12 cellular contexts compared by ENCODE assay signal in the genomic region with DNA sequence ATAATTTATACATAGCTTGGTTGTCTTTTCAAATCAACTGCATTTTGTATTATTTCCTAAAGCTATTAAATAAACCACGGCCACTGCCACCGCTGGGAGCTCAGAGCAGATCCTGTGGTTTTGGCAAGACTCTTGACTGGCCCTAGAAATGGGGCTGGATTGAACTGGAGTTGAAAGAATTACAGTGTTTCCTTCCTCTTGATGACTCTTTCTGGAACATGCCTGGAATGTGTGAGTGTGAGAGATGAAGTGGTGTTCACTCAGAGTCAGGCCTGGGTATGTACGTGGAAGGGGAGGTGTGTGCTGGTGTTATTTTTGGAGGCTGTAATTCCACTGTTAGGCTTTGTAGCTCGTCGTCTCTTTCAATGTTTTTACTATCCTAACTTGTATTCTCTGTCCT. TPM values are rescaled to one million over a fixed set of nuclear protein-coding genes. Genes with fewer than 3 reads are reported as not detected.
DNase-seq lines count a peak whose midpoint lies in the region; ATAC-seq and TF ChIP-seq lines count a peak whose summit lies in the region.
"Had no signal": no experiment of that assay in that cellular context is flagged by ENCODE, and none has a peak within 500 bp of the region (broad histone marks: within the 10 kb centered on the region; RNA-seq: fewer than 3 reads in every experiment).

No MANE protein-coding gene starts in this region.

- no peak overlapping the region for H3K4me3 ChIP-seq in breast epithelium
- no peak overlapping the region for H3K4me3 ChIP-seq in astrocyte of the cerebellum (ENCODE audit: low read depth, low read length)
- H3K4me3 ChIP-seq in upper lobe of left lung = no peak overlapping the region
- H3K4me3 ChIP-seq: ovary had no signal

- intact Hi-C loops in MCF 10A (cut with micrococcal nuclease) = no loop called here
- intact Hi-C loops in breast epithelium (cut with DNase I; ENCODE audit: low total_unique reads) = no loop called here

- H3K4me1 ChIP-seq in breast epithelium = peaks cover 0 to 5% of the 10 kb centered on the region in 2 donors
- peaks cover 19 to 27% (median 23%) of the 10 kb centered on the region in 4 donors for H3K4me1 ChIP-seq in upper lobe of left lung

- POLR2A ChIA-PET in MCF 10A (lab: Yijun Ruan, JAX) = interaction anchor here (0.6 to 2.0 kb wide), 8 partner anchors 9 to 126 kb away, joined by 3 to 5 read pairs (median 4); no protein-coding TSS in a partner anchor

- peak; percentile 49 to 81 for ATAC-seq in upper lobe of left lung (ENCODE audit: low FRiP score in 2 of 2)

- DNase-seq in MCF 10A (ENCODE audit: unreplicated experiment) (peak; percentile 85), breast epithelium (ENCODE audit: low spot score in 2 of 2) (no peak), astrocyte of the cerebellum (ENCODE audit: low read depth) (peak; percentile 94), islet precursor cell (peak; percentile 82), upper lobe of left lung (peak in 1 of 2 donors; percentile 47), NCI-H2227 (lab: John Stamatoyannopoulos, UW; ENCODE audit: unreplicated experiment) (no peak), Ammon's horn (ENCODE audit: low spot score) (no peak)
- no peak for DNase-seq in activated CD4-positive, alpha-beta T cell treated with anti-CD3 and anti-CD28 coated beads for 48 hours
- DNase-seq: central memory CD4-positive, alpha-beta T cell; NCI-H510A treated with DMSO at 0.1 percent for 48 hours; ovary had no signal

- H3K27ac ChIP-seq in breast epithelium (no peak overlapping the region), upper lobe of left lung (peak overlapping the region in 2 of 4 donors; percentile 30 to 55)
- H3K27ac ChIP-seq: KMS-11, ovary had no signal

- peaks cover 4% of the 10 kb centered on the region for H3K36me3 Mint-ChIP-seq in MCF 10A (ENCODE audit: insufficient read depth, unreplicated experiment)

- no peak for TF ChIP-seq CTCF in MCF 10A (IDR thresholded peaks at IDR 0.05; ENCODE audit: unreplicated experiment)
- TF ChIP-seq CTCF in breast epithelium (IDR thresholded peaks at IDR 0.05) = no peak
- no peak for TF ChIP-seq CTCF in astrocyte of the cerebellum (IDR thresholded peaks at IDR 0.05; ENCODE audit: low read depth, low read length, missing control alignments)
- no peak for TF ChIP-seq CTCF in upper lobe of left lung (IDR thresholded peaks at IDR 0.05)

- H3K36me3 ChIP-seq in breast epithelium = no peaks in the 10 kb centered on the region
- H3K36me3 ChIP-seq in upper lobe of left lung = no peaks in the 10 kb centered on the region
- H3K36me3 ChIP-seq: ovary had no signal

- H3K27me3 ChIP-seq in breast epithelium = no peaks in the 10 kb centered on the region
- H3K27me3 ChIP-seq in upper lobe of left lung = no peaks in the 10 kb centered on the region
- H3K27me3 ChIP-seq: ovary had no signal

- no peak for TF ChIP-seq EP300 in upper lobe of left lung (IDR thresholded peaks at IDR 0.05)

- peak overlapping the region; percentile 92 for H3K27ac Mint-ChIP-seq in MCF 10A (ENCODE audit: low read depth, unreplicated experiment)

- CTCF ChIA-PET in MCF 10A (lab: Yijun Ruan, JAX) = interaction anchor here (0.5 to 0.6 kb wide), 3 partner anchors 29 to 123 kb away, joined by 3 read pairs; no protein-coding TSS in a partner anchor

- TF ChIP-seq POLR2A in breast epithelium (IDR thresholded peaks at IDR 0.05) (no peak), upper lobe of left lung (IDR thresholded peaks at IDR 0.05) (no peak)

- in situ Hi-C loops in astrocyte of the cerebellum (cut with HindIII; ENCODE audit: low sequenced_read_pairs) = no loop called here

- H3K9me3 Mint-ChIP-seq in MCF 10A (ENCODE audit: unreplicated experiment) = no peaks in the 10 kb centered on the region

- no peaks in the 10 kb centered on the region for H3K27me3 Mint-ChIP-seq in MCF 10A (ENCODE audit: insufficient read depth, unreplicated experiment)

- 8 to 12% methylated on average over 5 of the region's 5 CpGs for WGBS in upper lobe of left lung, 2 donors

- peak overlapping the region; percentile 32 for H3K4me3 Mint-ChIP-seq in MCF 10A (ENCODE audit: unreplicated experiment)

- no TSS peak for BruUV-seq in MCF 10A (replicated peaks; lab: Mats Ljungman, UMichigan)

- H3K9me3 ChIP-seq in breast epithelium (no peaks in the 10 kb centered on the region), upper lobe of left lung (no peaks in the 10 kb centered on the region)
- H3K9me3 ChIP-seq: ovary had no signal

- H3K4me1 Mint-ChIP-seq in MCF 10A (ENCODE audit: insufficient read depth, unreplicated experiment) = peaks cover 37% of the 10 kb centered on the region

RNA-seq across cellular contexts. Expression of a gene that starts 45.9 kb away (rescaled TPM):
- total RNA-seq in MCF 10A (2022) (0.71 and 0.91 TPM in 2 replicates), breast epithelium (10 to 100 TPM in 2 of 3 donors, 1 to 10 TPM in 1; 5.9 to 15.2 (median 14.4) TPM), upper lobe of left lung (10 to 100 TPM; 13.6 to 46.7 (median 26.5) TPM)

Comparison
In these comparisons a context has a peak if more than half of its experiments do, and no peak if none do; other contexts are left out.
1. DNase-seq: peak in MCF 10A (single experiment), astrocyte of the cerebellum (single experiment) and islet precursor cell (single experiment); none in breast epithelium (0 of 2), NCI-H2227 (single experiment), activated CD4-positive, alpha-beta T cell treated with anti-CD3 and anti-CD28 coated beads for 48 hours (single experiment) and Ammon's horn (single experiment).